24 cellular contexts compared by ENCODE assay signal in genomic region chr21:32705901-32706300, GRCh38.
"Had no signal": no experiment of that assay in that cellular context is flagged by ENCODE, and none has a peak within 500 bp of the region (broad histone marks: within the 10 kb centered on the region; RNA-seq: fewer than 3 reads in every experiment).

No MANE protein-coding gene starts in this region.

- H3K27me3 ChIP-seq: colonic mucosa, gastrocnemius medialis, heart left ventricle, hepatocyte, ovary, right lobe of liver, suprapubic skin, transverse colon, vagina had no signal

- H3K4me1 ChIP-seq: colonic mucosa, right lobe of liver, suprapubic skin, vagina had no signal

- ATAC-seq: esophagus mucosa; gastrocnemius medialis; heart left ventricle; left lobe of liver; naive thymus-derived CD8-positive, alpha-beta T cell; right lobe of liver; stimulated activated effector memory CD8-positive, alpha-beta T cell treated with anti-CD3 and anti-CD28 coated beads, Interleukin-12 subunit alpha, Interleukin-12 subunit beta, amount 100 ng/mL, for 72 hours had no signal

- DNase-seq: colonic mucosa; effector CD8-positive, alpha-beta T cell; endodermal cell; gastrocnemius medialis; heart left ventricle; kidney; mesenchymal stem cell; naive thymus-derived CD8-positive, alpha-beta T cell; ovary; right lobe of liver; small intestine; stimulated activated CD4-positive, alpha-beta T cell treated with anti-CD3 and anti-CD28 coated beads, Interleukin-15, amount 100 ng/mL, for 24 hours; stimulated activated CD4-positive, alpha-beta T cell treated with anti-CD3 and anti-CD28 coated beads, Interleukin-4, amount 100 ng/mL, for 1 hour; stimulated activated naive CD4-positive, alpha-beta T cell treated with Interleukin-2 at 50 U/mL for 16 hours; transverse colon had no signal

- H3K27me3 Mint-ChIP-seq: dendritic cell treated with granulocyte-macrophage colony-stimulating factor and Interleukin-4, amounts not matched to agents 40 ng/mL and 50 ng/mL, for 4 days had no signal

- H3K9me3 Mint-ChIP-seq: dendritic cell treated with granulocyte-macrophage colony-stimulating factor and Interleukin-4, amounts not matched to agents 40 ng/mL and 50 ng/mL, for 4 days; endodermal cell; naive thymus-derived CD8-positive, alpha-beta T cell; stimulated activated effector memory CD8-positive, alpha-beta T cell treated with anti-CD3 and anti-CD28 coated beads, Interleukin-12 subunit alpha, Interleukin-12 subunit beta, amount 100 ng/mL, for 72 hours had no signal

- H3K4me2 ChIP-seq: hepatocyte had no signal

- H3K27ac ChIP-seq: colonic mucosa, epithelial cell of prostate, gastrocnemius medialis, heart left ventricle, hepatocyte, ovary, right lobe of liver, suprapubic skin, transverse colon, vagina had no signal

- H3K36me3 Mint-ChIP-seq: stimulated activated effector memory CD8-positive, alpha-beta T cell treated with anti-CD3 and anti-CD28 coated beads, Interleukin-12 subunit alpha, Interleukin-12 subunit beta, amount 100 ng/mL, for 72 hours had no signal

- H3K36me3 ChIP-seq: colonic mucosa, gastrocnemius medialis, ovary, right lobe of liver, suprapubic skin, transverse colon, vagina had no signal

- H3K4me3 Mint-ChIP-seq: dendritic cell treated with granulocyte-macrophage colony-stimulating factor and Interleukin-4, amounts not matched to agents 40 ng/mL and 50 ng/mL, for 4 days; endodermal cell; naive thymus-derived CD8-positive, alpha-beta T cell; stimulated activated effector memory CD8-positive, alpha-beta T cell treated with anti-CD3 and anti-CD28 coated beads, Interleukin-12 subunit alpha, Interleukin-12 subunit beta, amount 100 ng/mL, for 72 hours had no signal

- H3K79me2 ChIP-seq: hepatocyte had no signal

- H3K27ac Mint-ChIP-seq: dendritic cell treated with granulocyte-macrophage colony-stimulating factor and Interleukin-4, amounts not matched to agents 40 ng/mL and 50 ng/mL, for 4 days; stimulated activated effector memory CD8-positive, alpha-beta T cell treated with anti-CD3 and anti-CD28 coated beads, Interleukin-12 subunit alpha, Interleukin-12 subunit beta, amount 100 ng/mL, for 72 hours had no signal

- H3K4me3 ChIP-seq: colonic mucosa, gastrocnemius medialis, heart left ventricle, hepatocyte, lung, ovary, right lobe of liver, suprapubic skin, transverse colon, vagina had no signal
